Comparison of ENCODE assay signal across 38 cellular contexts in genomic region chr2:70769450-70769849, GRCh38. TPM values are rescaled to one million over a fixed set of nuclear protein-coding genes. Genes with fewer than 3 reads are reported as not detected.
DNase-seq lines count a peak whose midpoint lies in the region; ATAC-seq, FAIRE-seq and TF ChIP-seq lines count a peak whose summit lies in the region.
"Had no signal": no experiment of that assay in that cellular context is flagged by ENCODE, and none has a peak within 500 bp of the region (broad histone marks: within the 10 kb centered on the region; RNA-seq: fewer than 3 reads in every experiment).

No MANE protein-coding gene starts in this region.

- no peak for TF ChIP-seq CTCF in bronchial epithelial cell (IDR thresholded peaks at IDR 0.05; ENCODE audit: insufficient read depth, low read length, severe bottlenecking)
- TF ChIP-seq CTCF in natural killer cell (IDR thresholded peaks at IDR 0.05) = no peak
- no peak for TF ChIP-seq CTCF in upper lobe of right lung (IDR thresholded peaks at IDR 0.05)

- H3K9me3 ChIP-seq in upper lobe of right lung = no peaks in the 10 kb centered on the region
- H3K9me3 ChIP-seq: esophagus squamous epithelium, heart left ventricle, MG63, pancreas had no signal

- H3K36me3 ChIP-seq in bronchial epithelial cell (ENCODE audit: control insufficient read depth, insufficient read depth, low read length) (no peaks in the 10 kb centered on the region), upper lobe of right lung (no peaks in the 10 kb centered on the region)
- H3K36me3 ChIP-seq: brain microvascular endothelial cell, esophagus squamous epithelium, heart left ventricle, MG63, pancreas had no signal

- peak overlapping the region; percentile 85 for H3K4me3 Mint-ChIP-seq in activated naive CD8-positive, alpha-beta T cell
- no peak overlapping the region for H3K4me3 Mint-ChIP-seq in activated naive CD8-positive, alpha-beta T cell treated with anti-CD3 and anti-CD28 coated beads for 36 hours
- peak overlapping the region; percentile 84 for H3K4me3 Mint-ChIP-seq in natural killer cell

- peaks cover 16% of the 10 kb centered on the region for H3K4me1 ChIP-seq in upper lobe of right lung
- H3K4me1 ChIP-seq: foreskin keratinocyte had no signal

- ATAC-seq in natural killer cell = no peak
- ATAC-seq in upper lobe of right lung = no peak
- ATAC-seq: activated CD8-positive, alpha-beta T cell treated with anti-CD3 and anti-CD28 coated beads for 36 hours; foreskin keratinocyte; heart left ventricle; pancreas; stimulated activated naive CD8-positive, alpha-beta T cell treated with anti-CD3 and anti-CD28 coated beads, Interleukin-15, Interleukin-2, amounts not matched to agents 100 U/mL and 50 U/mL, for 24 hours had no signal

- no peaks in the 10 kb centered on the region for H3K9me3 Mint-ChIP-seq in activated naive CD8-positive, alpha-beta T cell (ENCODE audit: low read depth)
- no peaks in the 10 kb centered on the region for H3K9me3 Mint-ChIP-seq in activated naive CD8-positive, alpha-beta T cell treated with anti-CD3 and anti-CD28 coated beads for 36 hours
- H3K9me3 Mint-ChIP-seq in natural killer cell = no peaks in the 10 kb centered on the region
- H3K9me3 Mint-ChIP-seq: activated CD8-positive, alpha-beta T cell treated with anti-CD3 and anti-CD28 coated beads for 36 hours; mesothelial cell of epicardium had no signal

- H3K4me3 ChIP-seq in bronchial epithelial cell (ENCODE audit: low read depth, low read length) = no peak overlapping the region
- no peak overlapping the region for H3K4me3 ChIP-seq in upper lobe of right lung
- H3K4me3 ChIP-seq: BLaER1, dorsolateral prefrontal cortex, esophagus squamous epithelium, heart left ventricle, MG63, pancreas, PC-9, SK-N-MC had no signal

- H3K4me1 Mint-ChIP-seq in activated naive CD8-positive, alpha-beta T cell (ENCODE audit: low read depth) = peaks cover 16% of the 10 kb centered on the region
- H3K4me1 Mint-ChIP-seq in activated naive CD8-positive, alpha-beta T cell treated with anti-CD3 and anti-CD28 coated beads for 36 hours = peaks cover 13% of the 10 kb centered on the region
- peaks cover 19 to 22% of the 10 kb centered on the region in 2 donors for H3K4me1 Mint-ChIP-seq in natural killer cell

- peaks cover 15% of the 10 kb centered on the region for H3K27me3 Mint-ChIP-seq in activated naive CD8-positive, alpha-beta T cell
- H3K27me3 Mint-ChIP-seq in activated naive CD8-positive, alpha-beta T cell treated with anti-CD3 and anti-CD28 coated beads for 36 hours = peaks cover 26% of the 10 kb centered on the region
- H3K27me3 Mint-ChIP-seq in natural killer cell (ENCODE audit: low read depth in 2 of 2) = peaks cover 68% of the 10 kb centered on the region in 2 donors

- no peak overlapping the region for H3K27ac ChIP-seq in upper lobe of right lung
- H3K27ac ChIP-seq: BLaER1, brain microvascular endothelial cell, esophagus squamous epithelium, foreskin keratinocyte, heart left ventricle, HL-60, pancreas, PC-9, SK-N-MC had no signal

- FAIRE-seq in bronchial epithelial cell (lab: Jason Lieb, UNC) = peak; percentile 60
- FAIRE-seq: GM12891, pancreas, urothelium cell line had no signal

- no peaks in the 10 kb centered on the region for H3K36me3 Mint-ChIP-seq in activated naive CD8-positive, alpha-beta T cell
- no peaks in the 10 kb centered on the region for H3K36me3 Mint-ChIP-seq in activated naive CD8-positive, alpha-beta T cell treated with anti-CD3 and anti-CD28 coated beads for 36 hours
- H3K36me3 Mint-ChIP-seq in natural killer cell = no peaks in the 10 kb centered on the region
- H3K36me3 Mint-ChIP-seq: mesothelial cell of epicardium had no signal

- no peak overlapping the region for H3K27ac Mint-ChIP-seq in activated naive CD8-positive, alpha-beta T cell
- H3K27ac Mint-ChIP-seq in activated naive CD8-positive, alpha-beta T cell treated with anti-CD3 and anti-CD28 coated beads for 36 hours = no peak overlapping the region
- no peak overlapping the region for H3K27ac Mint-ChIP-seq in natural killer cell
- H3K27ac Mint-ChIP-seq: activated CD8-positive, alpha-beta T cell treated with anti-CD3 and anti-CD28 coated beads for 36 hours; mesothelial cell of epicardium had no signal

- H3K27me3 ChIP-seq in bronchial epithelial cell (ENCODE audit: control insufficient read depth, insufficient read depth, low read length) (peaks cover 32% of the 10 kb centered on the region), upper lobe of right lung (peaks cover 45% of the 10 kb centered on the region)
- H3K27me3 ChIP-seq: BLaER1, pancreas had no signal

- no peak for DNase-seq in activated naive CD8-positive, alpha-beta T cell treated with anti-CD3 and anti-CD28 coated beads for 36 hours
- DNase-seq in bronchial epithelial cell (ENCODE audit: low read depth) (no peak), natural killer cell (no peak), upper lobe of right lung (no peak), NCI-H2196 (lab: John Stamatoyannopoulos, UW; ENCODE audit: unreplicated experiment) (no peak), inferior parietal cortex (ENCODE audit: extremely low spot score) (no peak)
- DNase-seq: activated CD4-positive, alpha-beta T cell treated with anti-CD3 and anti-CD28 coated beads for 1 hour; activated CD8-positive, alpha-beta T cell treated with anti-CD3 and anti-CD28 coated beads for 36 hours; activated gamma-delta T cell treated with Interleukin-2 at 50 U/mL for 16 hours; brain microvascular endothelial cell; COR-L47; dorsolateral prefrontal cortex; esophagus squamous epithelium; foreskin keratinocyte; H7; heart left ventricle; KG1; MG63; NCI-H2029 treated with DMSO at 0.1 percent for 48 hours; NCI-H2227 treated with DMSO at 0.1 percent for 48 hours; NCI-H69; pancreas; PC-9; stimulated activated CD4-positive, alpha-beta T cell treated with anti-CD3 and anti-CD28 coated beads, Interleukin-15, amount 100 ng/mL, for 24 hours; stimulated activated naive CD8-positive, alpha-beta T cell treated with anti-CD3 and anti-CD28 coated beads, Interleukin-15, Interleukin-2, amounts not matched to agents 100 U/mL and 50 U/mL, for 24 hours had no signal

- intact Hi-C loops in natural killer cell (cut with micrococcal nuclease) = no loop called here
- intact Hi-C loops in upper lobe of right lung (cut with DNase I) = no loop called here

RNA-seq across cellular contexts. Expression of gene ADD2, which starts 1.4 kb away (rescaled TPM):
- 10 to 100 TPM; 33.2 to 36.1 TPM for total RNA-seq in activated naive CD8-positive, alpha-beta T cell treated with anti-CD3 and anti-CD28 coated beads for 36 hours
- not detected in 2 replicates for total RNA-seq in bronchial epithelial cell
- total RNA-seq in natural killer cell = 1 to 10 TPM in 1 of 3 donors, under 1 TPM in 2; 0.16 to 1.4 (median 0.40) TPM
- total RNA-seq in upper lobe of right lung = 1.4 TPM

RNA-seq across cellular contexts. Expression of gene FIGLA, which starts 21.0 kb away (rescaled TPM):
- total RNA-seq in activated naive CD8-positive, alpha-beta T cell treated with anti-CD3 and anti-CD28 coated beads for 36 hours = not detected
- total RNA-seq in bronchial epithelial cell (not detected in 2 replicates), natural killer cell (not detected), upper lobe of right lung (not detected)
- total RNA-seq: activated CD8-positive, alpha-beta T cell treated with anti-CD3 and anti-CD28 coated beads for 36 hours; chondrocyte; esophagus squamous epithelium; foreskin keratinocyte; H7; heart left ventricle; kidney epithelial cell; lower leg skin; mesothelial cell of epicardium; PC-9; renal cortical epithelial cell; T-helper 1 cell treated with Interleukin-12 subunit alpha and Interleukin-12 subunit beta and Interleukin-4 antibody, amounts not matched to agents 30 ng/mL and 1 ng/mL, for 36 hours; temporal lobe had no signal

RNA-seq across cellular contexts. Expression of gene CLEC4F, which starts 50.9 kb away (rescaled TPM):
- total RNA-seq in activated naive CD8-positive, alpha-beta T cell treated with anti-CD3 and anti-CD28 coated beads for 36 hours = not detected
- not detected in 2 replicates for total RNA-seq in bronchial epithelial cell
- total RNA-seq in natural killer cell = 1 to 10 TPM in 1 of 3 donors, under 1 TPM in 2; 0.33 to 1.4 (median 0.39) TPM
- 1.2 TPM for total RNA-seq in upper lobe of right lung
- total RNA-seq: activated CD8-positive, alpha-beta T cell treated with anti-CD3 and anti-CD28 coated beads for 36 hours; chondrocyte; foreskin keratinocyte; H7; kidney epithelial cell; mesothelial cell of epicardium; PC-9; renal cortical epithelial cell; temporal lobe had no signal

Comparison
In these comparisons a context has a peak if more than half of its experiments do, and no peak if none do; other contexts are left out.
1. RNA of gene ADD2, which starts 1.4 kb away (total RNA-seq): 33.2 to 36.1 TPM in activated naive CD8-positive, alpha-beta T cell treated with anti-CD3 and anti-CD28 coated beads for 36 hours; 1.4 TPM in upper lobe of right lung (single experiment), 0.16 to 1.4 TPM in natural killer cell and not detected in bronchial epithelial cell; every median in the first group is over 10 times any median in the second.